9 cellular contexts compared by ENCODE assay signal in the genomic region with DNA sequence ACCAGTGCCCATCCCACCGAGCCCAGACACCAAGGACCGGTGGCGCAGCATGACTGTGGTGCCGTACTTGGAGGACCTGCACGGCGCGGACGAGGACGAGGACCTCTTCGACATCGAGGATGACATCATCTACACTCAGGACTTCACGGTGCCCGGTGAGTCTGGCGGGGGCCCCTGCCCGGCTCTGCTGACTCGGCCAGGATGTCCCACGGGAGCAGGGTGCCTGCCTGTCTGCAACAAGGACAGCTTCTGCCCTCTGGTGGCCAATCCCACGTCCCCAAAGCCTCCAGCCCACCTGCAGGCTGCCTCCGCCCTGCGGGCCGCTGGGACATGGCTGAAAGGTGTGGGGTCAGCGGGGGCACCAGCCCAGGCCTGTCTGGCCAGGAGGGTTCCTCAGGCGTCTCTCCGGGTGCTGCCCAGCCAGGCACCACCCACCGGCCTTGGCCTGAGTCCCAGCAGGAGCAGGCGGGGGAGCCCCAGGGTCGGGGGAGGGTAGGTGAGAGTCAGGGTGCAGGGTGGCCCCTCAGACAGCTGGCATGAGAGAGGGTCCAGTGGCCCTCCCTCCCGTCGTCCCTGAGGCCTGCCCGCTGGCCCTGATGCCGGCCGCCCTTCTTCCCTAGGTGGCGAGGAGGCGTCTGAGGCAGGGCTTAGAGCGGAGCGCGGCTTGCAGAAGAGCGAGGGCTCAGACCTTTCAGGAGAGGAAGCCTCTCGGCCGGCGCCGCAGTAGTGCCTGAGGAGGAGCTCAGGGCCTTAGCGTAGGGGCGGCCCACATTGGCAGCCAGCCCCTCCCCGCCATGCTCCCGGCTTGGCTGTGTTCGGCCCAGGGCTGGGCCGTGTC. TPM values are rescaled to one million over a fixed set of nuclear protein-coding genes. Genes with fewer than 3 reads are reported as not detected.
A peak's percentile ranks its signal among the peaks of the same experiment; 100 is the strongest.
DNase-seq lines count a peak whose midpoint lies in the region; ATAC-seq and TF ChIP-seq lines count a peak whose summit lies in the region.
"Had no signal": no experiment of that assay in that cellular context is flagged by ENCODE, and none has a peak within 500 bp of the region (broad histone marks: within the 10 kb centered on the region; RNA-seq: fewer than 3 reads in every experiment).

No MANE protein-coding gene starts in this region.

- peak in 1 of 2 experiments; percentile 73 for DNase-seq in Caco-2
- no peak for DNase-seq in HFFc6
- no peak for DNase-seq in astrocyte of the cerebellum (ENCODE audit: low read depth)
- DNase-seq in lung microvascular endothelial cell (ENCODE audit: low read depth in 2 of 2), result peak; percentile 60 to 78
- DNase-seq in Kasumi-1 (lab: John Stamatoyannopoulos, UW), result no peak
- DNase-seq in stimulated activated naive CD4-positive, alpha-beta T cell (lab: John Stamatoyannopoulos, UW), result no peak

- no peak overlapping the region for H3K4me3 Mint-ChIP-seq in Caco-2 (ENCODE audit: unreplicated experiment)
- H3K4me3 Mint-ChIP-seq in HFFc6, result no peak overlapping the region
- H3K4me3 Mint-ChIP-seq: brain had no signal

- H3K4me1 Mint-ChIP-seq in Caco-2 (ENCODE audit: low read depth, unreplicated experiment), result no peaks in the 10 kb centered on the region
- no peaks in the 10 kb centered on the region for H3K4me1 Mint-ChIP-seq in HFFc6 (ENCODE audit: low read depth)

- no TSS peak for BruUV-seq in Caco-2 (replicated peaks; lab: Mats Ljungman, UMichigan)

- H3K27me3 Mint-ChIP-seq in Caco-2 (ENCODE audit: insufficient read depth, unreplicated experiment) (no peaks in the 10 kb centered on the region), HFFc6 (ENCODE audit: insufficient read depth) (peaks cover 4% of the 10 kb centered on the region)
- H3K27me3 Mint-ChIP-seq: brain had no signal

- H3K9me3 Mint-ChIP-seq in Caco-2 (ENCODE audit: unreplicated experiment) (no peaks in the 10 kb centered on the region), HFFc6 (no peaks in the 10 kb centered on the region)
- H3K9me3 Mint-ChIP-seq: brain had no signal

- no peaks in the 10 kb centered on the region for H3K9me3 ChIP-seq in Caco-2

- ATAC-seq in HG02870 (IDR thresholded peaks at IDR 0.05; ENCODE audit: unreplicated experiment) (no peak), HG03095 (IDR thresholded peaks at IDR 0.05; ENCODE audit: unreplicated experiment) (no peak)

- TF ChIP-seq CTCF in Caco-2 (IDR thresholded peaks at IDR 0.05; ENCODE audit: insufficient read depth in 1 of 2, low read depth in 1 of 2, low read length in 1 of 2, severe bottlenecking in 1 of 2, unreplicated experiment in 1 of 2) (peak; percentile 31 to 71), HFFc6 (IDR thresholded peaks at IDR 0.05) (peak; percentile 78), astrocyte of the cerebellum (IDR thresholded peaks at IDR 0.05; ENCODE audit: low read depth, low read length, missing control alignments) (peak; percentile 43)

- H3K4me1 ChIP-seq in Caco-2, result no peaks in the 10 kb centered on the region

- CTCF ChIA-PET in Caco-2 (lab: Charles Lee), result interaction anchor here (0.9 to 1.0 kb wide), 2 partner anchors 18 to 125 kb away, joined by 3 read pairs; a partner anchor contains a TSS

- H3K27ac Mint-ChIP-seq in Caco-2 (ENCODE audit: unreplicated experiment) (no peak overlapping the region), HFFc6 (no peak overlapping the region)

- H3K36me3 Mint-ChIP-seq in Caco-2 (ENCODE audit: insufficient read depth, unreplicated experiment) (peaks cover 20% of the 10 kb centered on the region), HFFc6 (ENCODE audit: low read depth) (no peaks in the 10 kb centered on the region)

- in situ Hi-C loops in astrocyte of the cerebellum (cut with HindIII; ENCODE audit: low sequenced_read_pairs), result no loop called here

- H3K27me3 ChIP-seq in Caco-2 (replicated peaks; ENCODE audit: control insufficient read depth, insufficient read depth, low read length), result no peaks in the 10 kb centered on the region

- H3K36me3 ChIP-seq in Caco-2 (ENCODE audit: control insufficient read depth, insufficient read depth, low read length), result peaks cover 2% of the 10 kb centered on the region

- POLR2A ChIA-PET in Caco-2 (lab: Charles Lee), result no interaction called here

- H3K4me3 ChIP-seq in Caco-2 (ENCODE audit: low read depth, low read length) (no peak overlapping the region), astrocyte of the cerebellum (ENCODE audit: low read depth, low read length) (no peak overlapping the region)

- intact Hi-C loops in Caco-2 (cut with micrococcal nuclease; ENCODE audit: unreplicated experiment), result no loop called here

RNA-seq across cellular contexts. Expression of a gene that starts 14.6 kb away (rescaled TPM):
- total RNA-seq in Caco-2 (2022) (7.3 and 9.7 TPM in 2 replicates), lung microvascular endothelial cell (0.65 and 1.2 TPM in 2 replicates)
- 10 to 100 TPM in 1 of 6 experiments, 1 to 10 TPM in 5; 7.6 to 12.7 (median 8.6) TPM for total RNA-seq in HFFc6 (2021; fragmentation: NEBNext Ultra II Directional; extraction: Animal tissue kit (Norgen Biotek cat#: 25700))

RNA-seq across cellular contexts. Expression of a gene that starts 17.7 kb away (rescaled TPM):
- total RNA-seq in Caco-2 (2022) (56.7 and 58.1 TPM in 2 replicates), lung microvascular endothelial cell (46.6 and 70.4 TPM in 2 replicates)
- 10 to 100 TPM; 52.9 to 59.1 (median 56.7) TPM for total RNA-seq in HFFc6 (2021; fragmentation: NEBNext Ultra II Directional; extraction: Animal tissue kit (Norgen Biotek cat#: 25700))

RNA-seq across cellular contexts. Expression of a gene that starts 18.3 kb away (rescaled TPM):
- 126 and 140 TPM in 2 replicates for total RNA-seq in Caco-2 (2022)
- total RNA-seq in HFFc6 (2021; fragmentation: NEBNext Ultra II Directional; extraction: Animal tissue kit (Norgen Biotek cat#: 25700)), result 100 to 1,000 TPM; 190 to 243 (median 217) TPM
- total RNA-seq in lung microvascular endothelial cell, result 15.7 and 16.3 TPM in 2 replicates

RNA-seq across cellular contexts. Expression of a gene that starts 25.1 kb away (rescaled TPM):
- 125 and 128 TPM in 2 replicates for total RNA-seq in Caco-2 (2022)
- 10 to 100 TPM; 58.4 to 73.3 (median 67.4) TPM for total RNA-seq in HFFc6 (2021; fragmentation: NEBNext Ultra II Directional; extraction: Animal tissue kit (Norgen Biotek cat#: 25700))
- total RNA-seq in lung microvascular endothelial cell, result 3.2 and 5.4 TPM in 2 replicates

RNA-seq across cellular contexts. Expression of a gene that starts 45.9 kb away (rescaled TPM):
- total RNA-seq in Caco-2 (2022) (289 and 331 TPM in 2 replicates), lung microvascular endothelial cell (95.4 and 115 TPM in 2 replicates)
- total RNA-seq in HFFc6 (2021; fragmentation: NEBNext Ultra II Directional; extraction: Animal tissue kit (Norgen Biotek cat#: 25700)), result 100 to 1,000 TPM; 160 to 243 (median 190) TPM

Comparison
In these comparisons a context has a peak if more than half of its experiments do, and no peak if none do; other contexts are left out.
1. DNase-seq: peak in lung microvascular endothelial cell (2 of 2); none in HFFc6 (single experiment), astrocyte of the cerebellum (single experiment), Kasumi-1 (0 of 2) and stimulated activated naive CD4-positive, alpha-beta T cell (0 of 6).
2. Peak in every context shown above with its lines, with median percentiles within 50 percentile points of each other: CTCF ChIP-seq.